Comparison of ENCODE assay signal across 7 cellular contexts in the genomic region with DNA sequence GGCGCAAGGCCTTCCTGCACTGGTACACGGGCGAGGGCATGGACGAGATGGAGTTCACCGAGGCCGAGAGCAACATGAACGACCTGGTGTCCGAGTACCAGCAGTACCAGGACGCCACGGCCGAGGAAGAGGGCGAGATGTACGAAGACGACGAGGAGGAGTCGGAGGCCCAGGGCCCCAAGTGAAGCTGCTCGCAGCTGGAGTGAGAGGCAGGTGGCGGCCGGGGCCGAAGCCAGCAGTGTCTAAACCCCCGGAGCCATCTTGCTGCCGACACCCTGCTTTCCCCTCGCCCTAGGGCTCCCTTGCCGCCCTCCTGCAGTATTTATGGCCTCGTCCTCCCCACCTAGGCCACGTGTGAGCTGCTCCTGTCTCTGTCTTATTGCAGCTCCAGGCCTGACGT. TPM values are rescaled to one million over a fixed set of nuclear protein-coding genes. Genes with fewer than 3 reads are reported as not detected.
DNase-seq lines count a peak whose midpoint lies in the region; ATAC-seq, FAIRE-seq and TF ChIP-seq lines count a peak whose summit lies in the region.
"Not testable (repeated sequence)": the region's sequence is repeated elsewhere in the genome, so short reads cannot be mapped to it uniquely, and the experiment has no call there.

No MANE protein-coding gene starts in this region.

- H4K20me1 ChIP-seq in HCT116 (ENCODE audit: insufficient read depth); endothelial cell of umbilical vein (replicated peaks; ENCODE audit: control insufficient read depth, extremely low read depth, insufficient read depth, low read length); HepG2 (ENCODE audit: insufficient read depth, low read length): not testable (repeated sequence)
- H4K20me1 ChIP-seq in astrocyte (ENCODE audit: insufficient read depth, low read length), result peaks cover 67% of the 10 kb centered on the region

- H3K27me3 ChIP-seq in HCT116 (ENCODE audit: insufficient read depth, low read length); Panc1 (ENCODE audit: control insufficient read depth, insufficient read depth, low read length); astrocyte (ENCODE audit: insufficient read depth, low read length); endothelial cell of umbilical vein (ENCODE audit: control insufficient read depth in 2 of 2, insufficient read depth in 2 of 2, low read length in 2 of 2): not testable (repeated sequence)
- peaks cover 0 to 15% of the 10 kb centered on the region in 2 experiments; a peak in 2 of 5 replicates for H3K27me3 ChIP-seq in HepG2 (ENCODE audit: control insufficient read depth in 1 of 2, insufficient read depth in 2 of 2, low read length in 2 of 2)

- 94% methylated on average over 27 of the region's 27 CpGs for WGBS in HepG2 (ENCODE audit: low lambda C conversion rate)

- not testable (repeated sequence) for H3K27ac Mint-ChIP-seq in astrocyte (ENCODE audit: unreplicated experiment); chondrocyte (ENCODE audit: unreplicated experiment); neural crest cell (ENCODE audit: unreplicated experiment)

- H3K9me2 ChIP-seq in HCT116 (ENCODE audit: insufficient read depth), result not testable (repeated sequence)

- not testable (repeated sequence) for TF ChIP-seq CTCF in HCT116 (IDR thresholded peaks at IDR 0.05 in 2 of 3, conservative IDR thresholded peaks at IDR 0.05 in 1 of 3; ENCODE audit: borderline replicate concordance in 1 of 3, insufficient read depth in 1 of 3, low read depth in 2 of 3, low read length in 2 of 3); Panc1 (IDR thresholded peaks at IDR 0.05); astrocyte (IDR thresholded peaks at IDR 0.05; ENCODE audit: insufficient read depth, low read depth, low read length); chondrocyte (IDR thresholded peaks at IDR 0.05); endothelial cell of umbilical vein (IDR thresholded peaks at IDR 0.05; ENCODE audit: extremely low read depth in 1 of 2, insufficient read depth in 1 of 2, low read depth in 1 of 2, low read length in 2 of 2); HepG2 (CRISPR knock-in tag; IDR thresholded peaks at IDR 0.05); neural crest cell (conservative IDR thresholded peaks at IDR 0.05)

- H3K9me3 ChIP-seq in HCT116 (ENCODE audit: control insufficient read depth in 1 of 2, insufficient read depth in 1 of 2, low read depth in 1 of 2, low read length in 2 of 2); Panc1 (ENCODE audit: control insufficient read depth, insufficient read depth, low read depth, low read length); astrocyte (ENCODE audit: insufficient read depth, low read depth, low read length); endothelial cell of umbilical vein (replicated peaks; ENCODE audit: control insufficient read depth, insufficient read depth, low read length); HepG2 (ENCODE audit: low read length): not testable (repeated sequence)

- H3K27ac ChIP-seq in HCT116 (ENCODE audit: low read depth, low read length); Panc1 (ENCODE audit: low read length); astrocyte (ENCODE audit: low read depth, low read length); endothelial cell of umbilical vein (ENCODE audit: insufficient read depth, low read depth, low read length); HepG2 (ENCODE audit: extremely low read length, insufficient read depth, low read length): not testable (repeated sequence)

- H3K79me2 ChIP-seq in HCT116 (ENCODE audit: insufficient read depth, low read length), result peaks cover 14% of the 10 kb centered on the region; the same call in 1 of the 2 replicates
- H3K79me2 ChIP-seq in astrocyte (ENCODE audit: insufficient read depth, low read length), result peaks cover 31% of the 10 kb centered on the region
- H3K79me2 ChIP-seq in endothelial cell of umbilical vein (ENCODE audit: control insufficient read depth, insufficient read depth, low read length); HepG2 (ENCODE audit: insufficient read depth, low read length): not testable (repeated sequence)

- H3K9ac ChIP-seq in HCT116 (ENCODE audit: low read length); astrocyte (ENCODE audit: low read length); endothelial cell of umbilical vein (replicated peaks; ENCODE audit: extremely low read depth, insufficient read depth, low read length); HepG2 (ENCODE audit: insufficient read depth, low read depth, low read length): not testable (repeated sequence)

- H3K36me3 Mint-ChIP-seq in astrocyte (ENCODE audit: low read depth, unreplicated experiment) (peaks cover 25% of the 10 kb centered on the region), chondrocyte (ENCODE audit: low read depth) (peaks cover 29% of the 10 kb centered on the region), neural crest cell (ENCODE audit: low read depth) (peaks cover 22% of the 10 kb centered on the region)

- not testable (repeated sequence) for H2AFZ ChIP-seq in HCT116 (ENCODE audit: low read depth, low read length, poor library complexity, severe bottlenecking); astrocyte (ENCODE audit: low read depth, low read length); endothelial cell of umbilical vein (ENCODE audit: low read depth, low read length); HepG2 (ENCODE audit: low read length)

- FAIRE-seq in astrocyte (lab: Jason Lieb, UNC); endothelial cell of umbilical vein (lab: Jason Lieb, UNC); HepG2 (lab: Jason Lieb, UNC): not testable (repeated sequence)

- not testable (repeated sequence) for H3K27me3 Mint-ChIP-seq in astrocyte (ENCODE audit: low read depth, unreplicated experiment); chondrocyte (ENCODE audit: low read depth); neural crest cell (ENCODE audit: low read depth)

- H3K9me3 Mint-ChIP-seq in astrocyte (ENCODE audit: unreplicated experiment); chondrocyte (ENCODE audit: low read depth); neural crest cell: not testable (repeated sequence)

- in situ Hi-C loops in Panc1 (cut with HindIII; ENCODE audit: low pct_unique_long_range_greater_than_20kb, low sequenced_read_pairs); HepG2 (cut with HindIII; ENCODE audit: extremely low pct_ligation_motif_present, low pct_unique_long_range_greater_than_20kb): not testable (repeated sequence)

- dilution Hi-C loops in endothelial cell of umbilical vein (cut with MboI; ENCODE audit: extremely low pct_ligation_motif_present, low sequenced_read_pairs), result not testable (repeated sequence)

- peaks cover 41 to 46% of the 10 kb centered on the region in 2 experiments for H3K36me3 ChIP-seq in HCT116 (ENCODE audit: control insufficient read depth in 1 of 2, insufficient read depth in 2 of 2, low read length in 2 of 2)
- not testable (repeated sequence) for H3K36me3 ChIP-seq in Panc1 (ENCODE audit: control insufficient read depth, insufficient read depth, low read length)
- peaks cover 35% of the 10 kb centered on the region for H3K36me3 ChIP-seq in astrocyte (ENCODE audit: insufficient read depth, low read length)
- H3K36me3 ChIP-seq in endothelial cell of umbilical vein (ENCODE audit: control insufficient read depth in 2 of 2, extremely low read depth in 1 of 2, insufficient read depth in 2 of 2, low read length in 2 of 2), result peaks cover 11 to 33% of the 10 kb centered on the region in 2 experiments
- peaks cover 20 to 29% of the 10 kb centered on the region in 2 experiments; a peak in 4 of 5 replicates for H3K36me3 ChIP-seq in HepG2 (replicated peaks in 1 of 2; ENCODE audit: control insufficient read depth in 1 of 2, insufficient read depth in 2 of 2, low read length in 2 of 2)

- DNase-seq in HCT116 (ENCODE audit: low read depth, low spot score); Panc1 (ENCODE audit: low read depth, low spot score); astrocyte (ENCODE audit: low read depth); endothelial cell of umbilical vein (ENCODE audit: low read depth, low spot score); HepG2 (ENCODE audit: low spot score); neural crest cell (ENCODE audit: low read depth, low spot score): not testable (repeated sequence)
- peak; percentile 85 for DNase-seq in chondrocyte (ENCODE audit: low spot score)

- not testable (repeated sequence) for H3K4me3 ChIP-seq in HCT116 (replicated peaks in 1 of 2; ENCODE audit: low read depth in 1 of 2, low read length in 2 of 2); Panc1 (ENCODE audit: low read depth in 2 of 2, low read length in 2 of 2); astrocyte (ENCODE audit: insufficient read depth, low read depth, low read length); endothelial cell of umbilical vein (replicated peaks in 1 of 3; ENCODE audit: insufficient read depth in 1 of 3, low read depth in 1 of 3, low read length in 3 of 3); HepG2 (replicated peaks in 1 of 3; ENCODE audit: insufficient read depth in 1 of 3, low read depth in 2 of 3, low read length in 3 of 3)

- not testable (repeated sequence) for H3K4me2 ChIP-seq in HCT116 (ENCODE audit: low read length); astrocyte (ENCODE audit: low read length); endothelial cell of umbilical vein (ENCODE audit: insufficient read depth, low read length); HepG2 (ENCODE audit: low read depth, low read length)

- not testable (repeated sequence) for ATAC-seq in HCT116, Panc1, HepG2

- CTCF ChIA-PET in HCT116 (lab: Charles Lee); Panc1 (lab: Charles Lee); HepG2 (lab: Yijun Ruan, JAX; ENCODE audit: low intra/inter-chr PET ratio, low total read pairs): not testable (repeated sequence)
- CTCF ChIA-PET in endothelial cell of umbilical vein (lab: Charles Lee), result interaction anchor here (1.0 kb wide), 1 partner anchor 10 kb away, joined by 3 read pairs; no protein-coding TSS in a partner anchor

- intact Hi-C loops in HCT116 (cut with micrococcal nuclease); Panc1 (cut with micrococcal nuclease; ENCODE audit: unreplicated experiment); endothelial cell of umbilical vein (cut with micrococcal nuclease); HepG2 (cut with micrococcal nuclease; ENCODE audit: unreplicated experiment): not testable (repeated sequence)

- RAD21 ChIA-PET in HCT116 (lab: Charles Lee; ENCODE audit: low non-redundant PET in 1 of 2, low total read pairs in 2 of 2, uncharacterized antibody in 2 of 2, unreplicated experiment in 2 of 2), result not testable (repeated sequence)

- POLR2A ChIA-PET in HCT116 (lab: Charles Lee), result interaction anchor here (4.4 kb wide), 1 partner anchor 13 kb away, joined by 20 read pairs; the partner anchor contains the start of gene TUBB3
- POLR2A ChIA-PET in Panc1 (lab: Charles Lee); endothelial cell of umbilical vein (lab: Charles Lee): not testable (repeated sequence)
- POLR2A ChIA-PET in HepG2 (lab: Yijun Ruan, JAX), result interaction anchor here (1.3 to 9.0 kb wide), 2 partner anchors 13 to 17 kb away, joined by 3 to 86 read pairs; partner anchors contain the start of genes MC1R and TUBB3

- H3K4me1 ChIP-seq in HCT116 (ENCODE audit: control insufficient read depth in 1 of 2, insufficient read depth in 2 of 2, low read length in 2 of 2); Panc1 (ENCODE audit: control insufficient read depth, insufficient read depth, low read length); astrocyte (ENCODE audit: insufficient read depth, low read length); endothelial cell of umbilical vein (ENCODE audit: control insufficient read depth, extremely low read depth, insufficient read depth, low read length): not testable (repeated sequence)
- H3K4me1 ChIP-seq in HepG2 (ENCODE audit: insufficient read depth, low read length), result peaks cover 25% of the 10 kb centered on the region

- TF ChIP-seq EP300 in HepG2 (IDR thresholded peaks at IDR 0.05; ENCODE audit: low read depth in 2 of 2, low read length in 2 of 2); HepG2 (CRISPR knock-in tag; IDR thresholded peaks at IDR 0.05; ENCODE audit: borderline replicate concordance): not testable (repeated sequence)

- H3K4me3 Mint-ChIP-seq in astrocyte (ENCODE audit: unreplicated experiment) (peak overlapping the region; percentile 34), neural crest cell (peak overlapping the region; percentile 44)
- not testable (repeated sequence) for H3K4me3 Mint-ChIP-seq in chondrocyte (ENCODE audit: unreplicated experiment)

- not testable (repeated sequence) for TF ChIP-seq POLR2A in HCT116 (IDR thresholded peaks at IDR 0.05; ENCODE audit: borderline replicate concordance, extremely low read depth, insufficient read depth, insufficient read length); endothelial cell of umbilical vein (IDR thresholded peaks at IDR 0.05; ENCODE audit: low read depth, low read length); HepG2 (IDR thresholded peaks at IDR 0.05; ENCODE audit: insufficient read depth in 1 of 2, low read depth in 2 of 2, low read length in 2 of 2)

- BruUV-seq in HCT116 (replicated peaks; lab: Mats Ljungman, UMichigan), result TSS peak; percentile 21
- TSS peak; percentile 85 for BruUV-seq in Panc1 (replicated peaks; lab: Mats Ljungman, UMichigan)
- BruUV-seq in endothelial cell of umbilical vein (replicated peaks; lab: Mats Ljungman, UMichigan), result TSS peak; percentile 42
- BruUV-seq in HepG2 (replicated peaks; lab: Mats Ljungman, UMichigan), result TSS peak; percentile 46

- not testable (repeated sequence) for H3K9me1 ChIP-seq in endothelial cell of umbilical vein (replicated peaks; ENCODE audit: control insufficient read depth, extremely low read depth, insufficient read depth, low read length)

- not testable (repeated sequence) for TF ChIP-seq RAD21 in HCT116 (IDR thresholded peaks at IDR 0.05; ENCODE audit: low read depth); HepG2 (CRISPR knock-in tag; IDR thresholded peaks at IDR 0.05)

- H3K4me1 Mint-ChIP-seq in astrocyte (ENCODE audit: low read depth, unreplicated experiment); chondrocyte (ENCODE audit: low read depth); neural crest cell: not testable (repeated sequence)

RNA-seq across cellular contexts. Expression of gene TUBB3, which starts 12.5 kb away (rescaled TPM):
- total RNA-seq in HCT116 (2021; ENCODE audit: unreplicated experiment) (173 TPM), Panc1 (2021; ENCODE audit: unreplicated experiment) (205 TPM), astrocyte (360 and 459 TPM in 2 replicates), chondrocyte (97.1 to 117 TPM (median 104 TPM) in 3 replicates), endothelial cell of umbilical vein (164 and 215 TPM in 2 replicates), HepG2 (2016; rRNA removed; fragmentation: Illumina TruSeq; extraction: Trizol) (161 and 185 TPM in 2 replicates), neural crest cell (518 and 541 TPM in 2 replicates)
- polyA plus RNA-seq in HCT116 (2012), result 213 and 219 TPM in 2 replicates
- polyA plus RNA-seq in Panc1 (2012; ENCODE audit: insufficient read length), result 463 TPM
- polyA plus RNA-seq in endothelial cell of umbilical vein (170 and 214 TPM in 2 replicates), HepG2 (2011; rRNA removed) (110 and 152 TPM in 2 replicates)
- 99.2 and 121 TPM in 2 replicates for polyA plus RNA-seq in endothelial cell of umbilical vein (2011; cell fraction: cytosol; rRNA removed)
- polyA plus RNA-seq in endothelial cell of umbilical vein (2011; cell fraction: nucleus; rRNA removed), result 65.6 and 75.4 TPM in 2 replicates
- 275 and 337 TPM in 2 replicates for polyA plus RNA-seq in endothelial cell of umbilical vein (2012)
- polyA minus RNA-seq in endothelial cell of umbilical vein, result 114 and 129 TPM in 2 replicates
- 17.8 TPM for polyA minus RNA-seq in endothelial cell of umbilical vein (2011; cell fraction: cytosol; rRNA and poly(A)+ RNA removed)
- 25.2 and 25.6 TPM in 2 replicates for polyA minus RNA-seq in endothelial cell of umbilical vein (2011; cell fraction: nucleus; rRNA and poly(A)+ RNA removed)
- total RNA-seq in HepG2 (2016; cell fraction: cytosol; rRNA removed; fragmentation: Illumina TruSeq; extraction: Trizol; ENCODE audit: low read depth), result 94.2 and 96.8 TPM in 2 replicates
- 145 and 195 TPM in 2 replicates for total RNA-seq in HepG2 (2016; cell fraction: insoluble cytoplasmic fraction; rRNA removed; fragmentation: Illumina TruSeq; extraction: Trizol)
- total RNA-seq in HepG2 (2016; cell fraction: membrane; rRNA removed; fragmentation: Illumina TruSeq; extraction: Trizol), result 140 and 142 TPM in 2 replicates
- total RNA-seq in HepG2 (2016; cell fraction: nucleus; rRNA removed; fragmentation: Illumina TruSeq; extraction: Trizol), result 81.3 and 94.7 TPM in 2 replicates
- polyA plus RNA-seq in HepG2 (2011; cell fraction: cytosol; rRNA removed), result 84.2 and 120 TPM in 2 replicates
- polyA plus RNA-seq in HepG2 (2011; cell fraction: nucleus; rRNA removed), result 168 and 179 TPM in 2 replicates
- polyA plus RNA-seq in HepG2 (2012), result 45.2 and 119 TPM in 2 replicates
- polyA plus RNA-seq in HepG2 (2016; cell fraction: cytosol; fragmentation: Illumina TruSeq; extraction: Trizol; ENCODE audit: low read depth), result 63.1 and 64.3 TPM in 2 replicates
- 127 and 159 TPM in 2 replicates for polyA plus RNA-seq in HepG2 (2016; cell fraction: insoluble cytoplasmic fraction; fragmentation: Illumina TruSeq; extraction: Trizol; ENCODE audit: low read depth)
- polyA plus RNA-seq in HepG2 (2016; cell fraction: membrane; fragmentation: Illumina TruSeq; extraction: Trizol; ENCODE audit: low read depth), result 87.3 and 99.0 TPM in 2 replicates
- 138 and 154 TPM in 2 replicates for polyA plus RNA-seq in HepG2 (2016; cell fraction: nucleus; fragmentation: Illumina TruSeq; extraction: Trizol; ENCODE audit: insufficient read depth, low read depth)
- 34.9 and 340 TPM in 2 replicates for polyA minus RNA-seq in HepG2 (2011; rRNA and poly(A)+ RNA removed; ENCODE audit: low replicate concordance)
- 99.4 and 107 TPM in 2 replicates for polyA minus RNA-seq in HepG2 (2011; cell fraction: cytosol; rRNA and poly(A)+ RNA removed)
- 34.8 and 42.6 TPM in 2 replicates for polyA minus RNA-seq in HepG2 (2011; cell fraction: nucleus; rRNA and poly(A)+ RNA removed)

RNA-seq across cellular contexts. Expression of gene DEF8, which starts 12.9 kb away (rescaled TPM):
- total RNA-seq in HCT116 (2021; ENCODE audit: unreplicated experiment) (109 TPM), Panc1 (2021; ENCODE audit: unreplicated experiment) (64.6 TPM), astrocyte (70.7 and 78.8 TPM in 2 replicates), chondrocyte (69.0 to 77.4 TPM (median 70.4 TPM) in 3 replicates), endothelial cell of umbilical vein (82.6 and 93.5 TPM in 2 replicates), HepG2 (2016; rRNA removed; fragmentation: Illumina TruSeq; extraction: Trizol) (98.5 and 107 TPM in 2 replicates), neural crest cell (67.6 and 70.1 TPM in 2 replicates)
- polyA plus RNA-seq in HCT116 (2012), result 105 and 108 TPM in 2 replicates
- polyA plus RNA-seq in Panc1 (2012; ENCODE audit: insufficient read length), result 70.1 TPM
- polyA plus RNA-seq in endothelial cell of umbilical vein (193 and 221 TPM in 2 replicates), HepG2 (2011; rRNA removed) (98.2 and 108 TPM in 2 replicates)
- 126 and 143 TPM in 2 replicates for polyA plus RNA-seq in endothelial cell of umbilical vein (2011; cell fraction: cytosol; rRNA removed)
- polyA plus RNA-seq in endothelial cell of umbilical vein (2011; cell fraction: nucleus; rRNA removed), result 290 and 292 TPM in 2 replicates
- 108 and 111 TPM in 2 replicates for polyA plus RNA-seq in endothelial cell of umbilical vein (2012)
- polyA minus RNA-seq in endothelial cell of umbilical vein, result 46.4 and 49.7 TPM in 2 replicates
- polyA minus RNA-seq in endothelial cell of umbilical vein (2011; cell fraction: cytosol; rRNA and poly(A)+ RNA removed), result 14.1 TPM
- polyA minus RNA-seq in endothelial cell of umbilical vein (2011; cell fraction: nucleus; rRNA and poly(A)+ RNA removed), result 45.4 and 53.7 TPM in 2 replicates
- total RNA-seq in HepG2 (2016; cell fraction: cytosol; rRNA removed; fragmentation: Illumina TruSeq; extraction: Trizol; ENCODE audit: low read depth), result 134 and 176 TPM in 2 replicates
- total RNA-seq in HepG2 (2016; cell fraction: insoluble cytoplasmic fraction; rRNA removed; fragmentation: Illumina TruSeq; extraction: Trizol), result 103 and 113 TPM in 2 replicates
- 127 and 160 TPM in 2 replicates for total RNA-seq in HepG2 (2016; cell fraction: membrane; rRNA removed; fragmentation: Illumina TruSeq; extraction: Trizol)
- total RNA-seq in HepG2 (2016; cell fraction: nucleus; rRNA removed; fragmentation: Illumina TruSeq; extraction: Trizol), result 48.8 and 61.5 TPM in 2 replicates
- polyA plus RNA-seq in HepG2 (2011; cell fraction: cytosol; rRNA removed), result 100 and 138 TPM in 2 replicates
- 490 and 545 TPM in 2 replicates for polyA plus RNA-seq in HepG2 (2011; cell fraction: nucleus; rRNA removed)
- polyA plus RNA-seq in HepG2 (2012), result 37.2 and 56.0 TPM in 2 replicates
- 170 and 205 TPM in 2 replicates for polyA plus RNA-seq in HepG2 (2016; cell fraction: cytosol; fragmentation: Illumina TruSeq; extraction: Trizol; ENCODE audit: low read depth)
- polyA plus RNA-seq in HepG2 (2016; cell fraction: insoluble cytoplasmic fraction; fragmentation: Illumina TruSeq; extraction: Trizol; ENCODE audit: low read depth), result 116 and 132 TPM in 2 replicates
- 126 and 153 TPM in 2 replicates for polyA plus RNA-seq in HepG2 (2016; cell fraction: membrane; fragmentation: Illumina TruSeq; extraction: Trizol; ENCODE audit: low read depth)
- 123 and 136 TPM in 2 replicates for polyA plus RNA-seq in HepG2 (2016; cell fraction: nucleus; fragmentation: Illumina TruSeq; extraction: Trizol; ENCODE audit: insufficient read depth, low read depth)
- 22.3 and 116 TPM in 2 replicates for polyA minus RNA-seq in HepG2 (2011; rRNA and poly(A)+ RNA removed; ENCODE audit: low replicate concordance)
- polyA minus RNA-seq in HepG2 (2011; cell fraction: cytosol; rRNA and poly(A)+ RNA removed), result 31.8 and 36.4 TPM in 2 replicates
- 46.0 and 51.1 TPM in 2 replicates for polyA minus RNA-seq in HepG2 (2011; cell fraction: nucleus; rRNA and poly(A)+ RNA removed)

RNA-seq across cellular contexts. Expression of gene MC1R, which starts 17.0 kb away (rescaled TPM):
- total RNA-seq in HCT116 (2021; ENCODE audit: unreplicated experiment) (12.2 TPM), Panc1 (2021; ENCODE audit: unreplicated experiment) (8.7 TPM), astrocyte (8.4 and 9.2 TPM in 2 replicates), chondrocyte (3.2 to 7.9 TPM (median 4.2 TPM) in 3 replicates), endothelial cell of umbilical vein (3.2 and 4.0 TPM in 2 replicates), HepG2 (2016; rRNA removed; fragmentation: Illumina TruSeq; extraction: Trizol) (7.2 and 9.1 TPM in 2 replicates), neural crest cell (7.7 and 8.3 TPM in 2 replicates)
- polyA plus RNA-seq in HCT116 (2012), result 9.9 and 12.5 TPM in 2 replicates
- polyA plus RNA-seq in Panc1 (2012; ENCODE audit: insufficient read length), result 12.0 TPM
- polyA plus RNA-seq in endothelial cell of umbilical vein (4.2 and 4.9 TPM in 2 replicates), HepG2 (2011; rRNA removed) (14.8 and 20.0 TPM in 2 replicates)
- 1.5 and 1.7 TPM in 2 replicates for polyA plus RNA-seq in endothelial cell of umbilical vein (2011; cell fraction: cytosol; rRNA removed)
- polyA plus RNA-seq in endothelial cell of umbilical vein (2011; cell fraction: nucleus; rRNA removed), result 16.7 and 18.4 TPM in 2 replicates
- polyA plus RNA-seq in endothelial cell of umbilical vein (2012), result 2.0 and 2.1 TPM in 2 replicates
- polyA minus RNA-seq in endothelial cell of umbilical vein, result 6.7 and 14.2 TPM in 2 replicates
- polyA minus RNA-seq in endothelial cell of umbilical vein (2011; cell fraction: cytosol; rRNA and poly(A)+ RNA removed), result 5.3 TPM
- polyA minus RNA-seq in endothelial cell of umbilical vein (2011; cell fraction: nucleus; rRNA and poly(A)+ RNA removed), result 5.3 and 7.0 TPM in 2 replicates
- total RNA-seq in HepG2 (2016; cell fraction: cytosol; rRNA removed; fragmentation: Illumina TruSeq; extraction: Trizol; ENCODE audit: low read depth), result 3.5 and 3.7 TPM in 2 replicates
- total RNA-seq in HepG2 (2016; cell fraction: insoluble cytoplasmic fraction; rRNA removed; fragmentation: Illumina TruSeq; extraction: Trizol), result 8.1 and 8.7 TPM in 2 replicates
- 8.1 and 9.5 TPM in 2 replicates for total RNA-seq in HepG2 (2016; cell fraction: membrane; rRNA removed; fragmentation: Illumina TruSeq; extraction: Trizol)
- total RNA-seq in HepG2 (2016; cell fraction: nucleus; rRNA removed; fragmentation: Illumina TruSeq; extraction: Trizol), result 7.2 and 7.7 TPM in 2 replicates
- 14.8 and 18.9 TPM in 2 replicates for polyA plus RNA-seq in HepG2 (2011; cell fraction: cytosol; rRNA removed)
- 89.3 and 96.4 TPM in 2 replicates for polyA plus RNA-seq in HepG2 (2011; cell fraction: nucleus; rRNA removed)
- 6.5 and 12.0 TPM in 2 replicates for polyA plus RNA-seq in HepG2 (2012)
- 2.9 and 3.1 TPM in 2 replicates for polyA plus RNA-seq in HepG2 (2016; cell fraction: cytosol; fragmentation: Illumina TruSeq; extraction: Trizol; ENCODE audit: low read depth)
- polyA plus RNA-seq in HepG2 (2016; cell fraction: insoluble cytoplasmic fraction; fragmentation: Illumina TruSeq; extraction: Trizol; ENCODE audit: low read depth), result 6.7 and 7.1 TPM in 2 replicates
- polyA plus RNA-seq in HepG2 (2016; cell fraction: membrane; fragmentation: Illumina TruSeq; extraction: Trizol; ENCODE audit: low read depth), result 6.5 and 7.5 TPM in 2 replicates
- 17.7 and 19.3 TPM in 2 replicates for polyA plus RNA-seq in HepG2 (2016; cell fraction: nucleus; fragmentation: Illumina TruSeq; extraction: Trizol; ENCODE audit: insufficient read depth, low read depth)
- polyA minus RNA-seq in HepG2 (2011; rRNA and poly(A)+ RNA removed; ENCODE audit: low replicate concordance), result 23.7 and 30.7 TPM in 2 replicates
- polyA minus RNA-seq in HepG2 (2011; cell fraction: cytosol; rRNA and poly(A)+ RNA removed), result 5.4 and 5.5 TPM in 2 replicates
- polyA minus RNA-seq in HepG2 (2011; cell fraction: nucleus; rRNA and poly(A)+ RNA removed), result 16.0 and 17.0 TPM in 2 replicates
